20 cellular contexts compared by ENCODE assay signal in the genomic region with DNA sequence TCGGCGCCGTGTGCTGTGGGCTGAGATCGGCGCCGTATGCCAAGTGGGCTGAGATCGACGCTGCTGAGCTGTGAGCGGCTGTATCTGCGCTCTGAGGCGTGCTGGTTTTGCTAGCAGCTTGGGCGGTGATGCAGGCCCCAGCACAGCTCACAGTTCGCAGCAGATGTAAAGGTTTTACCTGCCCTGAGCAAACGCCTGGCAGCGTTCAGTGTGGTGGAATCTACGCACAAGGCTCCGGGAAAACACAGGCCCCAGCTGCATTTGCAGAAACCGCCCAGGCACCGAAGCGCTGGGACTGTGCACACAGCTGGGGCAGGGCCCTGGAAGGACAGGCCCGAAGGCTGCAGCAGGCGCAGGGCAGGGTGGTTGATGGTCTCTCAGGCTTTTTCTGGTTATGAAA. TPM values are rescaled to one million over a fixed set of nuclear protein-coding genes. Genes with fewer than 3 reads are reported as not detected.
DNase-seq lines count a peak whose midpoint lies in the region; ATAC-seq and TF ChIP-seq lines count a peak whose summit lies in the region.
"Had no signal": no experiment of that assay in that cellular context is flagged by ENCODE, and none has a peak within 500 bp of the region (broad histone marks: within the 10 kb centered on the region; RNA-seq: fewer than 3 reads in every experiment).

No MANE protein-coding gene starts in this region.

- DNase-seq in Right ventricle myocardium inferior (ENCODE audit: missing footprints), result peak; percentile 57
- no peak for DNase-seq in cardiac septum (ENCODE audit: low spot score)
- DNase-seq in WTC11 (ENCODE audit: low spot score), result peak; percentile 9
- DNase-seq in mucosa of descending colon, result peak in 2 of 3 donors; percentile 10 to 30
- no peak for DNase-seq in substantia nigra (lab: John Stamatoyannopoulos, UW)
- no peak for DNase-seq in NCI-H2171 treated with DMSO at 0.1 percent for 48 hours (lab: John Stamatoyannopoulos, UW)
- DNase-seq in NCI-H1930 (lab: John Stamatoyannopoulos, UW), result no peak
- DNase-seq: 8988T, DMS79 treated with DMSO at 0.1 percent for 48 hours, KBM-7, MV-4-11, NCI-H1436, NCI-H2081, NCI-H510A treated with DMSO at 0.1 percent for 48 hours, NCI-H82, PC-3 had no signal

- H3K27ac ChIP-seq in substantia nigra (ENCODE audit: low read depth, low read length, poor library complexity, severe bottlenecking), result peak overlapping the region; percentile 82
- H3K27ac ChIP-seq: RWPE1 had no signal

- intact Hi-C loops in Right ventricle myocardium inferior (cut with DNase I) (no loop called here), cardiac septum (cut with DNase I) (no loop called here), mucosa of descending colon (cut with DNase I, micrococcal nuclease) (no loop called here)

- peak overlapping the region; percentile 29; the same call in 1 of the 2 replicates for H3K27ac Mint-ChIP-seq in WTC11
- H3K27ac Mint-ChIP-seq: GM23338 had no signal

- H3K27me3 Mint-ChIP-seq in WTC11 (ENCODE audit: low read depth), result no peaks in the 10 kb centered on the region

- CTCF ChIA-PET in WTC11 (lab: Charles Lee), result interaction anchor here (0.8 to 1.0 kb wide), 2 partner anchors 32 to 63 kb away, joined by 3 to 6 read pairs; no protein-coding TSS in a partner anchor

- no peak overlapping the region for H3K4me3 Mint-ChIP-seq in WTC11
- H3K4me3 Mint-ChIP-seq: GM23338 had no signal

- H3K9me3 ChIP-seq in mucosa of descending colon, result no peaks in the 10 kb centered on the region

- no peaks in the 10 kb centered on the region for H3K36me3 ChIP-seq in mucosa of descending colon (ENCODE audit: low read depth)

- H3K9me3 Mint-ChIP-seq in WTC11, result no peaks in the 10 kb centered on the region
- H3K9me3 Mint-ChIP-seq: GM23338 had no signal

- no peaks in the 10 kb centered on the region for H3K36me3 Mint-ChIP-seq in WTC11

- H3K4me3 ChIP-seq in mucosa of descending colon, result no peak overlapping the region
- H3K4me3 ChIP-seq: GM23338 had no signal

- POLR2A ChIA-PET in WTC11 (lab: Charles Lee), result no interaction called here

- H3K4me1 Mint-ChIP-seq in WTC11, result no peaks in the 10 kb centered on the region
- H3K4me1 Mint-ChIP-seq: GM23338 had no signal

- no peaks in the 10 kb centered on the region for H3K4me1 ChIP-seq in mucosa of descending colon (ENCODE audit: low read depth)

- ATAC-seq in Right ventricle myocardium inferior (no peak), WTC11 (no peak), mucosa of descending colon (no peak), HG02610 (IDR thresholded peaks at IDR 0.05; ENCODE audit: unreplicated experiment) (no peak)
- ATAC-seq: GM23338, PC-3 had no signal

- TF ChIP-seq CTCF in WTC11 (IDR thresholded peaks at IDR 0.05) (no peak), mucosa of descending colon (IDR thresholded peaks at IDR 0.05) (no peak)

TF ChIP-seq in WTC11, 78 proteins besides CTCF, POLR2A, EP300 and RAD21 (continues in another document):
- TF ChIP-seq CBFB (CRISPR knock-in tag; IDR thresholded peaks at IDR 0.05; ENCODE audit: low read depth), result no peak
- no peak for TF ChIP-seq ZNF263 (CRISPR knock-in tag; IDR thresholded peaks at IDR 0.05; ENCODE audit: low read depth)
- TF ChIP-seq, protein P1, sequence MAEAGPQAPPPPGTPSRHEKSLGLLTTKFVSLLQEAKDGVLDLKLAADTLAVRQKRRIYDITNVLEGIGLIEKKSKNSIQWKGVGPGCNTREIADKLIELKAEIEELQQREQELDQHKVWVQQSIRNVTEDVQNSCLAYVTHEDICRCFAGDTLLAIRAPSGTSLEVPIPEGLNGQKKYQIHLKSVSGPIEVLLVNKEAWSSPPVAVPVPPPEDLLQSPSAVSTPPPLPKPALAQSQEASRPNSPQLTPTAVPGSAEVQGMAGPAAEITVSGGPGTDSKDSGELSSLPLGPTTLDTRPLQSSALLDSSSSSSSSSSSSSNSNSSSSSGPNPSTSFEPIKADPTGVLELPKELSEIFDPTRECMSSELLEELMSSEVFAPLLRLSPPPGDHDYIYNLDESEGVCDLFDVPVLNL (CRISPR knock-in tag; IDR thresholded peaks at IDR 0.05; ENCODE audit: borderline replicate concordance, low read depth), result no peak
- TF ChIP-seq NFE2L1 (CRISPR knock-in tag; IDR thresholded peaks at IDR 0.05), result no peak
- no peak for TF ChIP-seq ZNF532 (CRISPR knock-in tag; IDR thresholded peaks at IDR 0.05; ENCODE audit: borderline replicate concordance)
- TF ChIP-seq CREB1 (CRISPR knock-in tag; IDR thresholded peaks at IDR 0.05), result no peak
- TF ChIP-seq ZNF219 (CRISPR knock-in tag; IDR thresholded peaks at IDR 0.05; ENCODE audit: borderline replicate concordance), result no peak
- TF ChIP-seq, protein P2, sequence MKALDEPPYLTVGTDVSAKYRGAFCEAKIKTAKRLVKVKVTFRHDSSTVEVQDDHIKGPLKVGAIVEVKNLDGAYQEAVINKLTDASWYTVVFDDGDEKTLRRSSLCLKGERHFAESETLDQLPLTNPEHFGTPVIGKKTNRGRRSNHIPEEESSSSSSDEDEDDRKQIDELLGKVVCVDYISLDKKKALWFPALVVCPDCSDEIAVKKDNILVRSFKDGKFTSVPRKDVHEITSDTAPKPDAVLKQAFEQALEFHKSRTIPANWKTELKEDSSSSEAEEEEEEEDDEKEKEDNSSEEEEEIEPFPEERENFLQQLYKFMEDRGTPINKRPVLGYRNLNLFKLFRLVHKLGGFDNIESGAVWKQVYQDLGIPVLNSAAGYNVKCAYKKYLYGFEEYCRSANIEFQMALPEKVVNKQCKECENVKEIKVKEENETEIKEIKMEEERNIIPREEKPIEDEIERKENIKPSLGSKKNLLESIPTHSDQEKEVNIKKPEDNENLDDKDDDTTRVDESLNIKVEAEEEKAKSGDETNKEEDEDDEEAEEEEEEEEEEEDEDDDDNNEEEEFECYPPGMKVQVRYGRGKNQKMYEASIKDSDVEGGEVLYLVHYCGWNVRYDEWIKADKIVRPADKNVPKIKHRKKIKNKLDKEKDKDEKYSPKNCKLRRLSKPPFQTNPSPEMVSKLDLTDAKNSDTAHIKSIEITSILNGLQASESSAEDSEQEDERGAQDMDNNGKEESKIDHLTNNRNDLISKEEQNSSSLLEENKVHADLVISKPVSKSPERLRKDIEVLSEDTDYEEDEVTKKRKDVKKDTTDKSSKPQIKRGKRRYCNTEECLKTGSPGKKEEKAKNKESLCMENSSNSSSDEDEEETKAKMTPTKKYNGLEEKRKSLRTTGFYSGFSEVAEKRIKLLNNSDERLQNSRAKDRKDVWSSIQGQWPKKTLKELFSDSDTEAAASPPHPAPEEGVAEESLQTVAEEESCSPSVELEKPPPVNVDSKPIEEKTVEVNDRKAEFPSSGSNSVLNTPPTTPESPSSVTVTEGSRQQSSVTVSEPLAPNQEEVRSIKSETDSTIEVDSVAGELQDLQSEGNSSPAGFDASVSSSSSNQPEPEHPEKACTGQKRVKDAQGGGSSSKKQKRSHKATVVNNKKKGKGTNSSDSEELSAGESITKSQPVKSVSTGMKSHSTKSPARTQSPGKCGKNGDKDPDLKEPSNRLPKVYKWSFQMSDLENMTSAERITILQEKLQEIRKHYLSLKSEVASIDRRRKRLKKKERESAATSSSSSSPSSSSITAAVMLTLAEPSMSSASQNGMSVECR (CRISPR knock-in tag; IDR thresholded peaks at IDR 0.05; ENCODE audit: borderline replicate concordance), result no peak

RNA-seq across cellular contexts. Expression of gene ZNF469, which starts 8.0 kb away (rescaled TPM):
- total RNA-seq in Right ventricle myocardium inferior (0.92 TPM), cardiac septum (1.5 TPM), WTC11 (2021) (1.8 to 3.2 TPM (median 2.4 TPM) in 3 replicates), mucosa of descending colon (1 to 10 TPM in 1 of 3 donors, under 1 TPM in 2; 0.35 to 1.4 (median 0.51) TPM)
- total RNA-seq: SK-MEL-5 had no signal

Comparison
In these comparisons a context has a peak if more than half of its experiments do, and no peak if none do; other contexts are left out.
1. DNase-seq: peak in Right ventricle myocardium inferior (single experiment), WTC11 (single experiment) and mucosa of descending colon (2 of 3); none in cardiac septum (single experiment), substantia nigra (0 of 49), NCI-H2171 treated with DMSO at 0.1 percent for 48 hours (single experiment) and NCI-H1930 (0 of 2).